33 cellular contexts compared by ENCODE assay signal in the genomic region with DNA sequence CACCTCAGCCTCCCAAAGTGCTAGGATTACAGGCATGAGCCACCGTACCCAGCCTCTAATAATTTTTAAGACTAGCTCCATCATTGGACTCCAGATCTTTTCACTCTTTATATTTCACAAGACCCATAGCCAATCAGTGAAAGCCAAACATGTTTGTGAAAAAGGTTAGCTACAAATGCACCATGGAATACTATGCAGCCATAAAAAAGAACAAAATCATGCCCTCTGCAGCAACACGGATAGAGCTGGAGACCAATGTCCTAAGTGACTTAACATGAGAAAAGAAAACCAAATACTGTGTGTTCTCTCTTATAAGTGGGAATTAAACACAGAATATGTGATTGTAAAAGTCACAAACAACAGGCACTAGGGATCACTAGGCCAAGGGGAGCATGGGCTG.
"Had no signal": no experiment of that assay in that cellular context is flagged by ENCODE, and none has a peak within 500 bp of the region (broad histone marks: within the 10 kb centered on the region; RNA-seq: fewer than 3 reads in every experiment).

No MANE protein-coding gene starts in this region.

- ATAC-seq: activated CD4-positive, alpha-beta T cell treated with anti-CD3 and anti-CD28 coated beads for 36 hours; activated CD4-positive, CD25-positive, alpha-beta regulatory T cell treated with anti-CD3 and anti-CD28 coated beads, Interleukin-2, amount 50 U/mL, for 24 hours; activated CD8-positive, alpha-beta T cell treated with anti-CD3 and anti-CD28 coated beads, Interleukin-2, amount 10 ng/mL, durations not matched to agents 7 days and 5 days; WTC11 had no signal

- H3K27me3 ChIP-seq: ascending aorta, cardiac muscle cell, Peyer's patch, SJSA1 had no signal

- DNase-seq: activated CD4-positive, alpha-beta T cell treated with anti-CD3 and anti-CD28 coated beads for 36 hours; activated CD4-positive, alpha-beta T cell treated with anti-CD3 and anti-CD28 coated beads, Interleukin-2, amount 10 ng/mL, durations not matched to agents 7 days and 5 days; activated CD4-positive, alpha-beta T cell treated with anti-CD3 and anti-CD28 coated beads, Interleukin-2, amount 50 U/mL, for 48 hours; activated CD8-positive, alpha-beta T cell treated with anti-CD3 and anti-CD28 coated beads, Interleukin-2, amount 10 ng/mL, durations not matched to agents 7 days and 5 days; activated gamma-delta T cell; activated naive CD4-positive, alpha-beta T cell treated with Interleukin-2 at 50 U/mL for 16 hours; activated naive CD8-positive, alpha-beta T cell treated with anti-CD3 and anti-CD28 coated beads, Interleukin-2, amount 10 ng/mL, durations not matched to agents 7 days and 5 days; activated T-cell treated with anti-CD3 and anti-CD28 coated beads, Interleukin-2, amount 50 U/mL, for 24 hours; amygdala; NCI-H1092 treated with DMSO at 0.1 percent for 48 hours; NCI-H1417; NCI-H146; NCI-H187; NCI-H2029 treated with DMSO at 0.1 percent for 48 hours; NCI-H2107; NCI-H2171; NCI-H510A; NCI-H526; NCI-H748 treated with DMSO at 0.1 percent for 48 hours; Peyer's patch; RPMI8226; SHP77 treated with DMSO at 0.1 percent for 48 hours; SK-N-SH had no signal

- H3K4me3 ChIP-seq: ascending aorta, cardiac muscle cell, Peyer's patch, SJSA1 had no signal

- H3K9ac ChIP-seq: SK-N-SH had no signal

- H3K27ac Mint-ChIP-seq: activated CD4-positive, alpha-beta T cell treated with anti-CD3 and anti-CD28 coated beads for 36 hours; activated CD4-positive, alpha-beta T cell treated with anti-CD3 and anti-CD28 coated beads, Interleukin-2, amount 10 ng/mL, durations not matched to agents 7 days and 5 days; activated CD8-positive, alpha-beta T cell treated with anti-CD3 and anti-CD28 coated beads, Interleukin-2, amount 10 ng/mL, durations not matched to agents 7 days and 5 days; activated naive CD4-positive, alpha-beta T cell treated with anti-CD3 and anti-CD28 coated beads, Interleukin-2, amount 50 U/mL, for 24 hours; activated naive CD8-positive, alpha-beta T cell treated with anti-CD3 and anti-CD28 coated beads, Interleukin-2, amount 10 ng/mL, durations not matched to agents 7 days and 5 days; activated T-cell treated with anti-CD3 and anti-CD28 coated beads, Interleukin-2, amount 50 U/mL, for 24 hours; activated T-helper 2 cell treated with anti-CD3 and anti-CD28 coated beads, Interferon-gamma antibody, Interleukin-2, Interleukin-4, amounts not matched to agents 10 μg/mL and 5 μg/mL and 100 μg/mL, durations not matched to agents 14 hours and 24 hours and 36 hours; T-helper 1 cell treated with Interleukin-12 subunit alpha and Interleukin-12 subunit beta and Interleukin-4 antibody, amounts not matched to agents 30 μg/mL and 1 μg/mL, for 36 hours; T-helper 2 cell treated with Interferon-gamma antibody and Interleukin-4, amounts not matched to agents 5 μg/mL and 100 μg/mL, for 36 hours; WTC11 had no signal

- H3K9me3 ChIP-seq: ascending aorta, Peyer's patch, SJSA1, SK-N-SH had no signal

- H3K27ac ChIP-seq: cardiac muscle cell, SJSA1 had no signal

- H3K9me3 Mint-ChIP-seq: activated naive CD4-positive, alpha-beta T cell treated with anti-CD3 and anti-CD28 coated beads, Interleukin-2, amount 50 U/mL, for 24 hours; activated naive CD8-positive, alpha-beta T cell treated with anti-CD3 and anti-CD28 coated beads, Interleukin-2, amount 10 ng/mL, durations not matched to agents 7 days and 5 days; activated T-cell treated with anti-CD3 and anti-CD28 coated beads, Interleukin-2, amount 50 U/mL, for 24 hours; activated T-helper 2 cell treated with anti-CD3 and anti-CD28 coated beads, Interferon-gamma antibody, Interleukin-2, Interleukin-4, amounts not matched to agents 10 μg/mL and 5 μg/mL and 100 μg/mL, durations not matched to agents 14 hours and 24 hours and 36 hours; central memory CD8-positive, alpha-beta T cell; T-helper 1 cell treated with Interleukin-12 subunit alpha and Interleukin-12 subunit beta and Interleukin-4 antibody, amounts not matched to agents 30 μg/mL and 1 μg/mL, for 36 hours; T-helper 2 cell treated with Interferon-gamma antibody and Interleukin-4, amounts not matched to agents 5 μg/mL and 100 μg/mL, for 36 hours had no signal

- H3K27me3 Mint-ChIP-seq: activated CD4-positive, alpha-beta T cell treated with anti-CD3 and anti-CD28 coated beads for 36 hours; activated CD4-positive, alpha-beta T cell treated with anti-CD3 and anti-CD28 coated beads, Interleukin-2, amount 10 ng/mL, durations not matched to agents 7 days and 5 days; activated naive CD4-positive, alpha-beta T cell treated with anti-CD3 and anti-CD28 coated beads, Interleukin-2, amount 50 U/mL, for 24 hours; activated naive CD8-positive, alpha-beta T cell treated with anti-CD3 and anti-CD28 coated beads, Interleukin-2, amount 10 ng/mL, durations not matched to agents 7 days and 5 days; activated T-cell treated with anti-CD3 and anti-CD28 coated beads, Interleukin-2, amount 50 U/mL, for 24 hours; central memory CD8-positive, alpha-beta T cell had no signal

- H3K4me3 Mint-ChIP-seq: activated CD4-positive, alpha-beta T cell treated with anti-CD3 and anti-CD28 coated beads for 36 hours; activated CD8-positive, alpha-beta T cell treated with anti-CD3 and anti-CD28 coated beads, Interleukin-2, amount 10 ng/mL, durations not matched to agents 7 days and 5 days; activated naive CD4-positive, alpha-beta T cell treated with anti-CD3 and anti-CD28 coated beads, Interleukin-2, amount 50 U/mL, for 24 hours; activated naive CD8-positive, alpha-beta T cell treated with anti-CD3 and anti-CD28 coated beads, Interleukin-2, amount 10 ng/mL, durations not matched to agents 7 days and 5 days; activated T-cell treated with anti-CD3 and anti-CD28 coated beads, Interleukin-2, amount 50 U/mL, for 24 hours; central memory CD8-positive, alpha-beta T cell; T-helper 1 cell treated with Interleukin-12 subunit alpha and Interleukin-12 subunit beta and Interleukin-4 antibody, amounts not matched to agents 30 μg/mL and 1 μg/mL, for 36 hours; T-helper 2 cell treated with Interferon-gamma antibody and Interleukin-4, amounts not matched to agents 5 μg/mL and 100 μg/mL, for 36 hours; WTC11 had no signal

- H3K4me2 ChIP-seq: SK-N-SH had no signal

- H3K36me3 ChIP-seq: ascending aorta, cardiac muscle cell, Peyer's patch had no signal
